In genomic region chr11:46347637-46348311, GRCh38 we compare ENCODE assay signal across 8 cellular contexts. TPM values are rescaled to one million over a fixed set of nuclear protein-coding genes. Genes with fewer than 3 reads are reported as not detected.
DNase-seq lines count a peak whose midpoint lies in the region; ATAC-seq and TF ChIP-seq lines count a peak whose summit lies in the region.

No MANE protein-coding gene starts in this region.

- intact Hi-C loops in body of pancreas (cut with DNase I) = no loop called here
- intact Hi-C loops in right lobe of liver (cut with DNase I) = no loop called here

- in situ Hi-C loops in GM13977 (cut with MboI; ENCODE audit: low pct_unique_long_range_greater_than_20kb, low sequenced_read_pairs, unreplicated experiment) = no loop called here

- H3K27me3 ChIP-seq in body of pancreas (no peaks in the 10 kb centered on the region), right lobe of liver (no peaks in the 10 kb centered on the region), thymus (ENCODE audit: control insufficient read depth, insufficient read depth) (no peaks in the 10 kb centered on the region)

- DNase-seq in LoVo (ENCODE audit: low spot score) (peak; percentile 19), body of pancreas (peak; percentile 36 to 52 (median 46)), right lobe of liver (peak; percentile 52 to 70 (median 64)), C1 segment of cervical spinal cord (lab: John Stamatoyannopoulos, UW) (no peak), GM13977 (ENCODE audit: low spot score) (no peak)

- WGBS in body of pancreas, 2 donors = 0 to 9% methylated on average over 1 to 62 of the region's 63 CpGs
- WGBS in right lobe of liver (ENCODE audit: insufficient coverage, low coverage, low lambda C conversion rate, missing lambda C conversion rate) = 0% methylated on average over 14 of the region's 63 CpGs
- WGBS in thymus = 1% methylated on average over 63 of the region's 63 CpGs

- TF ChIP-seq CTCF in body of pancreas (IDR thresholded peaks at IDR 0.05) (no peak), right lobe of liver (IDR thresholded peaks at IDR 0.05) (no peak), GM13977 (IDR thresholded peaks at IDR 0.05; ENCODE audit: extremely low read depth, insufficient read depth, missing control alignments) (no peak)

- H3K27ac ChIP-seq in body of pancreas (peak overlapping the region; percentile 28 to 79 (median 72)), right lobe of liver (peak overlapping the region in 1 of 3 donors; percentile 12), thymus (ENCODE audit: low read depth) (peak overlapping the region; percentile 86)

- ATAC-seq in GM18873 (IDR thresholded peaks at IDR 0.05; ENCODE audit: low FRiP score, unreplicated experiment) = peak; percentile 10
- peak; percentile 0 for ATAC-seq in body of pancreas
- peak in 1 of 4 donors; percentile 1 for ATAC-seq in right lobe of liver
- no peak for ATAC-seq in GM18498 (IDR thresholded peaks at IDR 0.05; ENCODE audit: unreplicated experiment)

- H3K9me3 ChIP-seq in body of pancreas = no peaks in the 10 kb centered on the region
- H3K9me3 ChIP-seq in right lobe of liver = no peaks in the 10 kb centered on the region
- no peaks in the 10 kb centered on the region for H3K9me3 ChIP-seq in thymus (ENCODE audit: control insufficient read depth)

- H3K36me3 ChIP-seq in body of pancreas (replicated peaks in 1 of 2; ENCODE audit: insufficient read depth in 1 of 2, low read depth in 2 of 2) = no peaks in the 10 kb centered on the region
- no peaks in the 10 kb centered on the region for H3K36me3 ChIP-seq in right lobe of liver
- peaks cover 3% of the 10 kb centered on the region for H3K36me3 ChIP-seq in thymus (ENCODE audit: control insufficient read depth, insufficient read depth)

- TF ChIP-seq POLR2A in body of pancreas (IDR thresholded peaks at IDR 0.05) (peak in 1 of 3 donors; percentile 14), right lobe of liver (IDR thresholded peaks at IDR 0.05) (no peak)

- H3K4me3 ChIP-seq in body of pancreas (peak overlapping the region; percentile 52 to 64), right lobe of liver (peak overlapping the region; percentile 71 to 82 (median 75)), thymus (ENCODE audit: low read length) (peak overlapping the region; percentile 78)

- peaks cover 64% of the 10 kb centered on the region for H3K4me1 ChIP-seq in body of pancreas
- peaks cover 0 to 14% (median 5%) of the 10 kb centered on the region in 4 donors for H3K4me1 ChIP-seq in right lobe of liver
- peaks cover 56% of the 10 kb centered on the region for H3K4me1 ChIP-seq in thymus (ENCODE audit: control insufficient read depth, insufficient read depth, low read length)

RNA-seq across cellular contexts. Expression of gene DGKZ, which starts 0.5 kb away (rescaled TPM):
- total RNA-seq in body of pancreas = 10 to 100 TPM; 79.4 to 86.4 TPM
- total RNA-seq in right lobe of liver = 10 to 100 TPM; 10.7 to 57.9 (median 16.0) TPM
- 139 TPM for polyA plus RNA-seq in thymus

RNA-seq across cellular contexts. Expression of gene MDK, which starts 33.7 kb away (rescaled TPM):
- total RNA-seq in body of pancreas (10 to 100 TPM; 36.9 to 63.0 TPM), right lobe of liver (1 to 10 TPM in 5 of 6 experiments, under 1 TPM in 1; 0.35 to 6.4 (median 4.2) TPM)
- polyA plus RNA-seq in thymus = 150 TPM

RNA-seq across cellular contexts. Expression of gene CHRM4, which starts 43.8 kb away (rescaled TPM):
- total RNA-seq in body of pancreas = not detected
- total RNA-seq in right lobe of liver = not detected
- 0.23 TPM for polyA plus RNA-seq in thymus

Comparison
In these comparisons a context has a peak if more than half of its experiments do, and no peak if none do; other contexts are left out.
1. DNase-seq: peak in LoVo (single experiment), body of pancreas (4 of 4) and right lobe of liver (3 of 3); none in C1 segment of cervical spinal cord (0 of 14) and GM13977 (single experiment).
2. RNA of gene MDK, which starts 33.7 kb away (total RNA-seq): 36.9 to 63.0 TPM in body of pancreas; 0.35 to 6.4 TPM in right lobe of liver; every median in the first group is over 4 times any median in the second.
3. Peak in every context shown above with its lines, with median percentiles within 50 percentile points of each other: H3K4me3 ChIP-seq.